1 cellular context compared by ENCODE assay signal in the genomic region with DNA sequence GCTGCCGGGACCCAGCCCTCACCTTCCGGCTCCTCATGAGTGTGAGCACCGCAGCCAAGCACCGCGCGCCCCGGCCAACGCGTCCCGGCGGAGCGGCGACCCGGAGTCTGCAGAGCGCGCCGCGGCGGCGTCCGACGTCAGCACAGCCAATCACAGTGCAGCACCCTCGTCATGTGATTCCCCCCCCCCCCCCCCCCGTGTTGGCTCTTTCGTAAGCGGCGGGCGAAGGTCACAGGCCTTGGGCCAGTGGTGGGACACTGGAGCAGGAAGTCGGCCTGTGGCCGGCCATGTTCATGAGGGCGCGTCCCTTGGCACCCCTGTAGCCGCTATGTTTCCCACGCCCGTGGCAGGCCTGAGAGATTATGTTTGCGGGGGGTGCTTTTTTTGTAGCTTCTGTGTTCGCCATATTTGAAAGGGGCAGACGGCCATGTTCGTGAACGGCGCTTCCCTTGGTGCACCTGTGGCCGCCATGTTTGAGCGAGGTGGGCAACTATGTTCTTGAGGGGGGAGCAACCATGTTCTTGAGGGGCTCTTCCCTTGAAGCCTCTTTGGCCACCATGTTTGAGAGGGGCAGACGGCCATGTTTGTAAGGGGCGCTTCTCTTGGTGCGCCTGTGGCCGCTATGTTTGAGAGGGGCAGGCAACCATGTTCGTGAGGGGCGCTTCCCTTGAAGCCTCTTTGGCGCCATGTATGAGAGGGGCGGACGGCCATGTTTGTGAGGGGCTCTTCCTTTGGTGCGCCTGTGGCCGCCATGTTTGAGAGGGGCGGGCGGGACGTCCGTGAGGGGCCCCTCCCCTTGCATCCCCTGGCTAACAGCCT.
A peak's percentile ranks its signal among the peaks of the same experiment; 100 is the strongest.
TF ChIP-seq lines count a peak whose summit lies in the region.

C1orf174 (minus strand) TSS at position 123 of the 819 bp plus-strand sequence; CDS start at position 37, 86 bp downstream.

TF ChIP-seq in A549, 52 proteins besides CTCF, POLR2A, EP300 and RAD21 (continued from another document):
- TF ChIP-seq HMGXB4 (CRISPR knock-in tag; IDR thresholded peaks at IDR 0.05; ENCODE audit: borderline replicate concordance): no peak
- TF ChIP-seq SMC3 (IDR thresholded peaks at IDR 0.05): no peak
- TF ChIP-seq FOXS1 (CRISPR knock-in tag; IDR thresholded peaks at IDR 0.05): no peak
- no peak for TF ChIP-seq CHD2 (IDR thresholded peaks at IDR 0.05; ENCODE audit: low read length, partially characterized antibody)
- TF ChIP-seq CHD4 (IDR thresholded peaks at IDR 0.05; ENCODE audit: borderline replicate concordance): no peak
- TF ChIP-seq NR3C1 (IDR thresholded peaks at IDR 0.05): no peak
- TF ChIP-seq JUN (IDR thresholded peaks at IDR 0.05): peak; percentile 17 to 41; a peak in 2 of 5 replicates
- no peak for TF ChIP-seq EHF (CRISPR knock-in tag; IDR thresholded peaks at IDR 0.05)
- no peak for TF ChIP-seq TP53 (CRISPR knock-in tag; IDR thresholded peaks at IDR 0.05)
- TF ChIP-seq RCOR1 (IDR thresholded peaks at IDR 0.05; ENCODE audit: low read depth, low read length): no peak
- TF ChIP-seq KDM1A (IDR thresholded peaks at IDR 0.05; ENCODE audit: low read depth): peak; percentile 60; the same call in 1 of the 2 replicates
- no peak for TF ChIP-seq EHMT2 (IDR thresholded peaks at IDR 0.05; ENCODE audit: low read depth)
- TF ChIP-seq MAZ (IDR thresholded peaks at IDR 0.05; ENCODE audit: borderline replicate concordance, low read depth, low read length): no peak
- TF ChIP-seq HOXB13 (CRISPR knock-in tag; IDR thresholded peaks at IDR 0.05; ENCODE audit: low read depth): no peak
- no peak for TF ChIP-seq REST (IDR thresholded peaks at IDR 0.05)
- TF ChIP-seq PHF8 (IDR thresholded peaks at IDR 0.05; ENCODE audit: borderline replicate concordance, low read depth): no peak; the same call in 1 of the 2 replicates
- TF ChIP-seq JUNB (IDR thresholded peaks at IDR 0.05): no peak
- TF ChIP-seq NPAS2 (CRISPR knock-in tag; IDR thresholded peaks at IDR 0.05; ENCODE audit: borderline replicate concordance): no peak
- TF ChIP-seq ZC3H11A (IDR thresholded peaks at IDR 0.05): no peak
- TF ChIP-seq CEBPB (IDR thresholded peaks at IDR 0.05): peak in 1 of 2 experiments; percentile 77; a peak in 3 of 4 replicates
